17 cellular contexts compared by ENCODE assay signal in genomic region chr12:99916555-99916954, GRCh38.
"Had no signal": no experiment of that assay in that cellular context is flagged by ENCODE, and none has a peak within 500 bp of the region (broad histone marks: within the 10 kb centered on the region; RNA-seq: fewer than 3 reads in every experiment).

No MANE protein-coding gene starts in this region.

- DNase-seq: activated CD4-positive, alpha-beta T cell treated with anti-CD3 and anti-CD28 coated beads for 48 hours; activated CD8-positive, alpha-beta memory T cell treated with anti-CD3 and anti-CD28 coated beads, Interleukin-2, amount 50 U/mL, for 4 hours; activated CD8-positive, alpha-beta T cell treated with anti-CD3 and anti-CD28 coated beads for 36 hours; activated gamma-delta T cell; activated naive CD8-positive, alpha-beta T cell treated with anti-CD3 and anti-CD28 coated beads, Interleukin-2, amount 10 ng/mL, durations not matched to agents 7 days and 5 days; activated T-cell treated with anti-CD3 and anti-CD28 coated beads, Interleukin-2, amount 50 U/mL, for 72 hours; anterior cingulate cortex; dermis blood vessel endothelial cell; effector memory CD8-positive, alpha-beta T cell; islet precursor cell; naive B cell; ovary; right lobe of liver; stimulated activated naive CD8-positive, alpha-beta T cell treated with anti-CD3 and anti-CD28 coated beads, Interleukin-15, amount 100 ng/mL, for 72 hours had no signal

- H3K27me3 ChIP-seq: neural progenitor cell, ovary, right lobe of liver had no signal

- H3K27ac ChIP-seq: neural progenitor cell, ovary, right lobe of liver had no signal

- ATAC-seq: activated CD8-positive, alpha-beta T cell treated with anti-CD3 and anti-CD28 coated beads for 36 hours; activated T-cell treated with anti-CD3 and anti-CD28 coated beads, Interleukin-2, amount 50 U/mL, for 72 hours; effector memory CD8-positive, alpha-beta T cell; stimulated activated naive CD8-positive, alpha-beta T cell treated with anti-CD3 and anti-CD28 coated beads, Interleukin-15, amount 100 ng/mL, for 72 hours; WTC11 had no signal

- FAIRE-seq: TTC549 had no signal

- H3K4me1 ChIP-seq: neural progenitor cell, right lobe of liver had no signal
